ENCODE assay signal across 25 cellular contexts in genomic region chr1:94653454-94653853, GRCh38.
A peak's percentile ranks its signal among the peaks of the same experiment; 100 is the strongest.
DNase-seq lines count a peak whose midpoint lies in the region; ATAC-seq and TF ChIP-seq lines count a peak whose summit lies in the region.
"Had no signal": no experiment of that assay in that cellular context is flagged by ENCODE, and none has a peak within 500 bp of the region (broad histone marks: within the 10 kb centered on the region; RNA-seq: fewer than 3 reads in every experiment).

No MANE protein-coding gene starts in this region.

- peaks cover 21 to 36% of the 10 kb centered on the region in 2 donors for H3K4me1 ChIP-seq in duodenal mucosa (ENCODE audit: control insufficient read depth in 1 of 2, insufficient read depth in 2 of 2, low read length in 2 of 2)
- H3K4me1 ChIP-seq: gastrocnemius medialis had no signal

- peaks cover 13% of the 10 kb centered on the region for H3K36me3 Mint-ChIP-seq in Calu3 (ENCODE audit: insufficient read depth, unreplicated experiment)
- H3K36me3 Mint-ChIP-seq in nephron (ENCODE audit: low read depth): no peaks in the 10 kb centered on the region
- H3K36me3 Mint-ChIP-seq: activated CD8-positive, alpha-beta memory T cell treated with anti-CD3 and anti-CD28 coated beads, Interleukin-2, amount 10 ng/mL, durations not matched to agents 7 days and 5 days; activated naive CD4-positive, alpha-beta T cell treated with anti-CD3 and anti-CD28 coated beads, Interleukin-2, amount 50 U/mL, for 72 hours; CD4-positive, CD25-positive, alpha-beta regulatory T cell; IgD-negative memory B cell; natural killer cell had no signal

- H3K9ac ChIP-seq in duodenal mucosa (ENCODE audit: low read depth in 1 of 2, low read length in 2 of 2): no peak overlapping the region

- H3K27ac ChIP-seq in duodenal mucosa (ENCODE audit: low read depth, low read length): peak overlapping the region; percentile 37
- H3K27ac ChIP-seq: gastrocnemius medialis, vagina had no signal

- no peaks in the 10 kb centered on the region for H3K27me3 ChIP-seq in duodenal mucosa (ENCODE audit: control insufficient read depth in 1 of 2, insufficient read depth in 2 of 2, low read length in 2 of 2)
- H3K27me3 ChIP-seq: ovary, sigmoid colon, vagina had no signal

- H3K27ac Mint-ChIP-seq in Calu3 (ENCODE audit: unreplicated experiment): peak overlapping the region; percentile 67
- H3K27ac Mint-ChIP-seq in nephron: peak overlapping the region; percentile 68 to 95 (median 73)
- H3K27ac Mint-ChIP-seq: activated CD4-positive, alpha-beta T cell treated with anti-CD3 and anti-CD28 coated beads, Interleukin-2, amount 10 ng/mL, durations not matched to agents 7 days and 5 days; activated CD8-positive, alpha-beta memory T cell treated with anti-CD3 and anti-CD28 coated beads, Interleukin-2, amount 10 ng/mL, durations not matched to agents 7 days and 5 days; activated naive CD4-positive, alpha-beta T cell treated with anti-CD3 and anti-CD28 coated beads, Interleukin-2, amount 50 U/mL, for 72 hours; activated T-helper 1 cell treated with anti-CD3 and anti-CD28 coated beads, Interleukin-12 subunit alpha, Interleukin-12 subunit beta, Interleukin-2, Interleukin-4 antibody, amounts not matched to agents 30 ng/mL and 10 ng/mL and 1 ng/mL, durations not matched to agents 14 hours and 24 hours and 36 hours; CD4-positive, CD25-positive, alpha-beta regulatory T cell; IgD-negative memory B cell; natural killer cell; T-helper 1 cell treated with Interleukin-12 subunit alpha and Interleukin-12 subunit beta and Interleukin-4 antibody, amounts not matched to agents 30 μg/mL and 1 μg/mL, for 36 hours had no signal

- CTCF ChIA-PET in Calu3 (lab: Charles Lee): interaction anchor here (0.8 to 1.5 kb wide), 4 partner anchors 29 to 112 kb away, joined by 3 to 5 read pairs (median 4); partner anchors contain the start of gene F3

- H3K9me3 Mint-ChIP-seq in Calu3 (ENCODE audit: low read depth, unreplicated experiment) (no peaks in the 10 kb centered on the region), nephron (no peaks in the 10 kb centered on the region)
- H3K9me3 Mint-ChIP-seq: activated CD4-positive, alpha-beta T cell treated with anti-CD3 and anti-CD28 coated beads, Interleukin-2, amount 10 ng/mL, durations not matched to agents 7 days and 5 days; activated naive CD4-positive, alpha-beta T cell treated with anti-CD3 and anti-CD28 coated beads, Interleukin-2, amount 50 U/mL, for 72 hours; activated T-helper 1 cell treated with anti-CD3 and anti-CD28 coated beads, Interleukin-12 subunit alpha, Interleukin-12 subunit beta, Interleukin-2, Interleukin-4 antibody, amounts not matched to agents 30 ng/mL and 10 ng/mL and 1 ng/mL, durations not matched to agents 14 hours and 24 hours and 36 hours; CD4-positive, CD25-positive, alpha-beta regulatory T cell; IgD-negative memory B cell; natural killer cell; T-helper 1 cell treated with Interleukin-12 subunit alpha and Interleukin-12 subunit beta and Interleukin-4 antibody, amounts not matched to agents 30 μg/mL and 1 μg/mL, for 36 hours had no signal

- H3K4me1 Mint-ChIP-seq in Calu3 (ENCODE audit: low read depth, unreplicated experiment) (peaks cover 33% of the 10 kb centered on the region), nephron (peaks cover 12% of the 10 kb centered on the region)
- H3K4me1 Mint-ChIP-seq: activated CD4-positive, alpha-beta T cell treated with anti-CD3 and anti-CD28 coated beads, Interleukin-2, amount 10 ng/mL, durations not matched to agents 7 days and 5 days; CD4-positive, CD25-positive, alpha-beta regulatory T cell; IgD-negative memory B cell had no signal

- H3K4me3 Mint-ChIP-seq in Calu3 (ENCODE audit: low read depth, unreplicated experiment) (no peak overlapping the region), nephron (no peak overlapping the region)
- H3K4me3 Mint-ChIP-seq: activated CD4-positive, alpha-beta T cell treated with anti-CD3 and anti-CD28 coated beads, Interleukin-2, amount 10 ng/mL, durations not matched to agents 7 days and 5 days; activated CD8-positive, alpha-beta memory T cell treated with anti-CD3 and anti-CD28 coated beads, Interleukin-2, amount 10 ng/mL, durations not matched to agents 7 days and 5 days; activated T-helper 1 cell treated with anti-CD3 and anti-CD28 coated beads, Interleukin-12 subunit alpha, Interleukin-12 subunit beta, Interleukin-2, Interleukin-4 antibody, amounts not matched to agents 30 ng/mL and 10 ng/mL and 1 ng/mL, durations not matched to agents 14 hours and 24 hours and 36 hours; CD4-positive, CD25-positive, alpha-beta regulatory T cell; IgD-negative memory B cell; natural killer cell; T-helper 1 cell treated with Interleukin-12 subunit alpha and Interleukin-12 subunit beta and Interleukin-4 antibody, amounts not matched to agents 30 μg/mL and 1 μg/mL, for 36 hours had no signal

- intact Hi-C loops in Calu3 (cut with micrococcal nuclease; ENCODE audit: unreplicated experiment): no loop called here

- no peaks in the 10 kb centered on the region for H3K27me3 Mint-ChIP-seq in Calu3 (ENCODE audit: unreplicated experiment)
- H3K27me3 Mint-ChIP-seq in nephron (ENCODE audit: low read depth): no peaks in the 10 kb centered on the region
- H3K27me3 Mint-ChIP-seq: activated CD4-positive, alpha-beta T cell treated with anti-CD3 and anti-CD28 coated beads, Interleukin-2, amount 10 ng/mL, durations not matched to agents 7 days and 5 days; activated CD8-positive, alpha-beta memory T cell treated with anti-CD3 and anti-CD28 coated beads, Interleukin-2, amount 10 ng/mL, durations not matched to agents 7 days and 5 days had no signal

- TF ChIP-seq CTCF in Calu3 (IDR thresholded peaks at IDR 0.05; ENCODE audit: unreplicated experiment): no peak
- TF ChIP-seq CTCF in nephron (IDR thresholded peaks at IDR 0.05; ENCODE audit: unreplicated experiment in 3 of 3): no peak

- BruUV-seq in Calu3 (replicated peaks; lab: Mats Ljungman, UMichigan): TSS peak; percentile 92

- no peak overlapping the region for H3K4me3 ChIP-seq in duodenal mucosa (ENCODE audit: low read depth in 1 of 2, low read length in 2 of 2)
- H3K4me3 ChIP-seq: gastrocnemius medialis, ovary, sigmoid colon, vagina had no signal

- ATAC-seq in GM21360 (IDR thresholded peaks at IDR 0.05; ENCODE audit: unreplicated experiment): no peak
- ATAC-seq: activated CD8-positive, alpha-beta memory T cell treated with anti-CD3 and anti-CD28 coated beads, Interleukin-2, amount 10 ng/mL, durations not matched to agents 7 days and 5 days; activated naive CD4-positive, alpha-beta T cell treated with anti-CD3 and anti-CD28 coated beads, Interleukin-2, amount 50 U/mL, for 72 hours; gastrocnemius medialis; natural killer cell had no signal

- H3K9me3 ChIP-seq in duodenal mucosa (ENCODE audit: control insufficient read depth in 1 of 2, low read length in 2 of 2): no peaks in the 10 kb centered on the region
- H3K9me3 ChIP-seq: gastrocnemius medialis, ovary, sigmoid colon, vagina had no signal

- no peak for DNase-seq in Calu3
- peak; percentile 29 for DNase-seq in M059J (ENCODE audit: low read depth)
- no peak for DNase-seq in activated CD4-positive, alpha-beta T cell treated with anti-CD3 and anti-CD28 coated beads for 4 hours
- no peak for DNase-seq in SIG-M5 (lab: John Stamatoyannopoulos, UW)
- DNase-seq: activated CD4-positive, alpha-beta T cell treated with anti-CD3 and anti-CD28 coated beads, Interleukin-2, amount 10 ng/mL, durations not matched to agents 7 days and 5 days; activated CD8-positive, alpha-beta memory T cell treated with anti-CD3 and anti-CD28 coated beads, Interleukin-2, amount 10 ng/mL, durations not matched to agents 7 days and 5 days; aorta; CD4-positive, CD25-positive, alpha-beta regulatory T cell; DMS 273 treated with DMSO at 0.1 percent for 48 hours; effector CD4-positive, alpha-beta T cell; gastrocnemius medialis; midbrain; natural killer cell; NCI-H1436; NCI-H2171; ovary; sigmoid colon had no signal

- no peaks in the 10 kb centered on the region for H3K36me3 ChIP-seq in duodenal mucosa (ENCODE audit: control insufficient read depth in 1 of 2, insufficient read depth in 2 of 2, low read length in 2 of 2)
- H3K36me3 ChIP-seq: gastrocnemius medialis, ovary, sigmoid colon, vagina had no signal
